ENCODE assay signal across 1 cellular context in genomic region chr3:159634414-159634813, GRCh38.
TF ChIP-seq lines count a peak whose summit lies in the region.

No MANE protein-coding gene starts in this region.

TF ChIP-seq in HEK293, 187 proteins besides CTCF, POLR2A, EP300 and RAD21 (continued from another document):
- no peak for TF ChIP-seq ZNF426 (tag by site-specific recombination; IDR thresholded peaks at IDR 0.05)
- TF ChIP-seq ZNF184 (tag by site-specific recombination; IDR thresholded peaks at IDR 0.05) = no peak
- no peak for TF ChIP-seq ZNF626 (tag by site-specific recombination; IDR thresholded peaks at IDR 0.05)
- 0 out of 2 replicates have a peak, but pooled peaks have one; percentile 34 for TF ChIP-seq WT1 (tag by site-specific recombination; IDR thresholded peaks at IDR 0.05)
- TF ChIP-seq GLIS1 (tag by site-specific recombination; IDR thresholded peaks at IDR 0.05) = 0 out of 2 replicates have a peak, but pooled peaks have one; percentile 23
- TF ChIP-seq ZBTB7A (tag by site-specific recombination; IDR thresholded peaks at IDR 0.05; ENCODE audit: low read depth) = no peak
- peak; percentile 97 for TF ChIP-seq SP7 (tag by site-specific recombination; IDR thresholded peaks at IDR 0.05)
- TF ChIP-seq ZNF560 (tag by site-specific recombination; IDR thresholded peaks at IDR 0.05; ENCODE audit: borderline replicate concordance) = no peak
- TF ChIP-seq ZNF670 (tag by site-specific recombination; IDR thresholded peaks at IDR 0.05; ENCODE audit: low read depth) = no peak
- no peak for TF ChIP-seq ZNF600 (tag by site-specific recombination; IDR thresholded peaks at IDR 0.05)
- peak; percentile 92 for TF ChIP-seq PRDM6 (tag by site-specific recombination; IDR thresholded peaks at IDR 0.05)
- TF ChIP-seq KLF10 (tag by site-specific recombination; IDR thresholded peaks at IDR 0.05) = 0 out of 2 replicates have a peak, but pooled peaks have one; percentile 29
- no peak for TF ChIP-seq ZNF223 (tag by site-specific recombination; IDR thresholded peaks at IDR 0.05)
- peak; percentile 40; the same call in 1 of the 2 replicates for TF ChIP-seq ZNF629 (tag by site-specific recombination; IDR thresholded peaks at IDR 0.05)
- TF ChIP-seq MZF1 (tag by site-specific recombination; IDR thresholded peaks at IDR 0.05; ENCODE audit: borderline replicate concordance) = no peak
- TF ChIP-seq REST (tag by site-specific recombination; IDR thresholded peaks at IDR 0.05) = no peak
- no peak for TF ChIP-seq ZNF707 (tag by site-specific recombination; IDR thresholded peaks at IDR 0.05)
- no peak for TF ChIP-seq GLI4 (tag by site-specific recombination; IDR thresholded peaks at IDR 0.05)
- peak; percentile 87 for TF ChIP-seq ZXDB (tag by site-specific recombination; IDR thresholded peaks at IDR 0.05)
- no peak for TF ChIP-seq YY1 (tag by site-specific recombination; IDR thresholded peaks at IDR 0.05)
- TF ChIP-seq ZNF530 (tag by site-specific recombination; IDR thresholded peaks at IDR 0.05; ENCODE audit: low read depth) = no peak
- TF ChIP-seq SP3 (tag by site-specific recombination; IDR thresholded peaks at IDR 0.05) = no peak
- TF ChIP-seq ZBTB1 (tag by site-specific recombination; IDR thresholded peaks at IDR 0.05) = no peak
- TF ChIP-seq, protein P1, sequence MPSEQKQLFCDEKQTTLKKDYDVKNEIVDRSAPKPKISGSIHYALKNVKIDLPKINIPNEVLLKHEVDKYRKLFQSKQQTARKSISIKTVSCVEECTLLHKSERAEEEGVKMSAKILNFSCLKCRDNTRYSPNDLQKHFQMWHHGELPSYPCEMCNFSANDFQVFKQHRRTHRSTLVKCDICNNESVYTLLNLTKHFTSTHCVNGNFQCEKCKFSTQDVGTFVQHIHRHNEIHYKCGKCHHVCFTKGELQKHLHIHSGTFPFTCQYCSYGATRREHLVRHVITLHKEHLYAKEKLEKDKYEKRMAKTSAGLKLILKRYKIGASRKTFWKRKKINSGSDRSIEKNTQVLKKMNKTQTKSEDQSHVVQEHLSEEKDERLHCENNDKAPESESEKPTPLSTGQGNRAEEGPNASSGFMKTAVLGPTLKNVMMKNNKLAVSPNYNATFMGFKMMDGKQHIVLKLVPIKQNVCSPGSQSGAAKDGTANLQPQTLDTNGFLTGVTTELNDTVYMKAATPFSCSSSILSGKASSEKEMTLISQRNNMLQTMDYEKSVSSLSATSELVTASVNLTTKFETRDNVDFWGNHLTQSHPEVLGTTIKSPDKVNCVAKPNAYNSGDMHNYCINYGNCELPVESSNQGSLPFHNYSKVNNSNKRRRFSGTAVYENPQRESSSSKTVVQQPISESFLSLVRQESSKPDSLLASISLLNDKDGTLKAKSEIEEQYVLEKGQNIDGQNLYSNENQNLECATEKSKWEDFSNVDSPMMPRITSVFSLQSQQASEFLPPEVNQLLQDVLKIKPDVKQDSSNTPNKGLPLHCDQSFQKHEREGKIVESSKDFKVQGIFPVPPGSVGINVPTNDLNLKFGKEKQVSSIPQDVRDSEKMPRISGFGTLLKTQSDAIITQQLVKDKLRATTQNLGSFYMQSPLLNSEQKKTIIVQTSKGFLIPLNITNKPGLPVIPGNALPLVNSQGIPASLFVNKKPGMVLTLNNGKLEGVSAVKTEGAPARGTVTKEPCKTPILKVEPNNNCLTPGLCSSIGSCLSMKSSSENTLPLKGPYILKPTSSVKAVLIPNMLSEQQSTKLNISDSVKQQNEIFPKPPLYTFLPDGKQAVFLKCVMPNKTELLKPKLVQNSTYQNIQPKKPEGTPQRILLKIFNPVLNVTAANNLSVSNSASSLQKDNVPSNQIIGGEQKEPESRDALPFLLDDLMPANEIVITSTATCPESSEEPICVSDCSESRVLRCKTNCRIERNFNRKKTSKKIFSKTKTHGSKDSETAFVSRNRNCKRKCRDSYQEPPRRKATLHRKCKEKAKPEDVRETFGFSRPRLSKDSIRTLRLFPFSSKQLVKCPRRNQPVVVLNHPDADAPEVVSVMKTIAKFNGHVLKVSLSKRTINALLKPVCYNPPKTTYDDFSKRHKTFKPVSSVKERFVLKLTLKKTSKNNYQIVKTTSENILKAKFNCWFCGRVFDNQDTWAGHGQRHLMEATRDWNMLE (tag by site-specific recombination; conservative IDR thresholded peaks at IDR 0.05; ENCODE audit: low read depth) = no peak
- TF ChIP-seq ZNF660 (tag by site-specific recombination; IDR thresholded peaks at IDR 0.05) = no peak
- peak; percentile 81 for TF ChIP-seq ZBTB44 (tag by site-specific recombination; IDR thresholded peaks at IDR 0.05)
